15 cellular contexts compared by ENCODE assay signal in the genomic region with DNA sequence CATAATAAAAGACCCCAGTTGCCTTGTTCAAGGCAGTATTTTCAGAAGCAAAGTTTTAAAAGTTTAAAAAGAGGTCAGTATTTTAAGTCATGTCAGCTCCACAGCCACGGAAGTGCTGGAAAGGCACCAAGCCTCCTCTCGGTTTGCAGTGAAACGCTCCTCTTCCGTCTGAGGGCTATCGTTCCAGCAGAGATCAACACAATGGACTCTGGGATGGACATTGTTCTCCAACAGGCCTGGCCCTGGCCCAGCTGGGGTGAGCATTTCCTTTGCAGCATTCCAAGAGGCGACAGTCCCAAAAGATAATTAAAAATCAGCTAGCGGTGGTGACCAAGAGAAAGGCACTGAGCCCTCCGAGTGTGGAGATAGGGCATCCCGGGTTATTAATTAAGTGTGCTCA.
"Had no signal": no experiment of that assay in that cellular context is flagged by ENCODE, and none has a peak within 500 bp of the region (broad histone marks: within the 10 kb centered on the region; RNA-seq: fewer than 3 reads in every experiment).

No MANE protein-coding gene starts in this region.

- H3K27me3 ChIP-seq: body of pancreas, tibial nerve had no signal

- H3K4me3 ChIP-seq: body of pancreas, prostate gland, tibial nerve had no signal

- H3K27ac ChIP-seq: body of pancreas, prostate gland, tibial nerve had no signal

- H3K4me1 ChIP-seq: prostate gland had no signal

- H3K9me3 ChIP-seq: body of pancreas, prostate gland, tibial nerve had no signal

- H3K36me3 ChIP-seq: prostate gland, tibial nerve had no signal

- ATAC-seq: body of pancreas; effector memory CD8-positive, alpha-beta T cell; natural killer cell treated with Interleukin-12 subunit alpha and Interleukin-12 subunit beta and Interleukin-15 and Interleukin-18, amount 100 ng/mL, for 72 hours had no signal

- DNase-seq: activated CD4-positive, alpha-beta T cell treated with anti-CD3 and anti-CD28 coated beads, Interleukin-2, amount 10 ng/mL, durations not matched to agents 24 days and 14 days; activated CD4-positive, CD25-positive, alpha-beta regulatory T cell; activated CD8-positive, alpha-beta memory T cell treated with anti-CD3 and anti-CD28 coated beads for 24 hours; activated gamma-delta T cell treated with Interleukin-2 at 50 U/mL for 16 hours; amygdala; body of pancreas; cortex of kidney; effector memory CD8-positive, alpha-beta T cell; hypothalamus; stimulated activated CD4-positive, alpha-beta T cell treated with anti-CD3 and anti-CD28 coated beads, Interleukin-12 subunit alpha, Interleukin-12 subunit beta, amount 100 ng/mL, for 4 hours; stimulated activated CD4-positive, alpha-beta T cell treated with anti-CD3 and anti-CD28 coated beads, Interleukin-2, amount 100 ng/mL, for 24 hours; substantia nigra had no signal
